Comparison of ENCODE assay signal across 24 cellular contexts in genomic region chr18:26376106-26376505, GRCh38.
DNase-seq lines count a peak whose midpoint lies in the region; ATAC-seq, FAIRE-seq and TF ChIP-seq lines count a peak whose summit lies in the region.
"Had no signal": no experiment of that assay in that cellular context is flagged by ENCODE, and none has a peak within 500 bp of the region (broad histone marks: within the 10 kb centered on the region; RNA-seq: fewer than 3 reads in every experiment).

No MANE protein-coding gene starts in this region.

- no peaks in the 10 kb centered on the region for H4K20me1 ChIP-seq in HepG2 (ENCODE audit: insufficient read depth, low read length)
- no peaks in the 10 kb centered on the region for H4K20me1 ChIP-seq in K562 (replicated peaks; ENCODE audit: control insufficient read depth, insufficient read depth, low read length)
- H4K20me1 ChIP-seq: BLaER1 had no signal

- H3K27ac ChIP-seq in HepG2 (ENCODE audit: extremely low read length, insufficient read depth, low read length) = no peak overlapping the region
- no peak overlapping the region for H3K27ac ChIP-seq in right lobe of liver
- H3K27ac ChIP-seq in K562 (ENCODE audit: extremely low read depth, low read depth, low read length) = no peak overlapping the region
- H3K27ac ChIP-seq: 22Rv1, BLaER1 had no signal

- no peak for DNase-seq in HepG2 (ENCODE audit: low spot score)
- no peak for DNase-seq in right lobe of liver
- DNase-seq in K562 (ENCODE audit: extremely low read depth in 1 of 4, low spot score in 3 of 4) = no peak
- no peak for DNase-seq in cerebellar cortex (ENCODE audit: low spot score)
- no peak for DNase-seq in activated CD4-positive, alpha-beta T cell treated with anti-CD3 and anti-CD28 coated beads, Interleukin-2, amount 50 U/mL, for 4 hours
- DNase-seq: ACHN; BE2C; C1 segment of cervical spinal cord; CD4-positive, alpha-beta memory T cell; CD4-positive, CD25-positive, alpha-beta regulatory T cell; CD8-positive, alpha-beta memory T cell; COR-L47; DMS 273 treated with DMSO at 0.1 percent for 48 hours; DMS153; DMS53; DMS79; DND-41; EL; GDM1 had no signal

- no peak for ATAC-seq in HepG2
- no peak for ATAC-seq in right lobe of liver
- no peak for ATAC-seq in K562
- ATAC-seq: GM12878 had no signal

- no peak overlapping the region for H3K9ac ChIP-seq in HepG2 (ENCODE audit: insufficient read depth, low read depth, low read length)
- H3K9ac ChIP-seq in K562 (ENCODE audit: insufficient read depth in 1 of 2, low read depth in 2 of 2, low read length in 2 of 2) = no peak overlapping the region
- H3K9ac ChIP-seq: BLaER1 had no signal

- POLR2A ChIA-PET in HepG2 (lab: Yijun Ruan, JAX) = no interaction called here
- POLR2A ChIA-PET in K562 (lab: Yijun Ruan, JAX) = no interaction called here

- no peak overlapping the region for H3K4me2 ChIP-seq in HepG2 (ENCODE audit: low read depth, low read length)
- no peak overlapping the region for H3K4me2 ChIP-seq in K562 (ENCODE audit: insufficient read depth, low read length)
- H3K4me2 ChIP-seq: BLaER1 had no signal

- TF ChIP-seq CTCF in HepG2 (CRISPR knock-in tag; IDR thresholded peaks at IDR 0.05) (no peak), right lobe of liver (IDR thresholded peaks at IDR 0.05) (no peak), K562 (IDR thresholded peaks at IDR 0.05 in 2 of 3, conservative IDR thresholded peaks at IDR 0.05 in 1 of 3; ENCODE audit: insufficient read depth in 2 of 3, low read depth in 1 of 3, low read length in 3 of 3) (no peak)

- H3K4me3 ChIP-seq in HepG2 (replicated peaks in 1 of 3; ENCODE audit: insufficient read depth in 1 of 3, low read depth in 2 of 3, low read length in 3 of 3) (no peak overlapping the region), right lobe of liver (no peak overlapping the region), K562 (no peak overlapping the region)
- H3K4me3 ChIP-seq: BLaER1, GM12878 had no signal

- H3K36me3 ChIP-seq in HepG2 (replicated peaks in 1 of 2; ENCODE audit: control insufficient read depth in 1 of 2, insufficient read depth in 2 of 2, low read length in 2 of 2) (no peaks in the 10 kb centered on the region), right lobe of liver (no peaks in the 10 kb centered on the region), K562 (ENCODE audit: control insufficient read depth, insufficient read depth, low read length) (no peaks in the 10 kb centered on the region)
- H3K36me3 ChIP-seq: BE2C, BLaER1 had no signal

- H3K9me3 ChIP-seq in HepG2 (ENCODE audit: low read length) (no peaks in the 10 kb centered on the region), right lobe of liver (no peaks in the 10 kb centered on the region), K562 (replicated peaks; ENCODE audit: control insufficient read depth, insufficient read depth, low read depth, low read length) (no peaks in the 10 kb centered on the region)
- H3K9me3 ChIP-seq: BE2C, BLaER1 had no signal

- in situ Hi-C loops in HepG2 (cut with HindIII; ENCODE audit: extremely low pct_ligation_motif_present, low pct_unique_long_range_greater_than_20kb) (no loop called here), K562 (cut with MboI) (no loop called here)

- BruUV-seq in HepG2 (replicated peaks; lab: Mats Ljungman, UMichigan) (no TSS peak), K562 (replicated peaks; lab: Mats Ljungman, UMichigan) (no TSS peak)

- FAIRE-seq in HepG2 (lab: Jason Lieb, UNC) (no peak), K562 (lab: Jason Lieb, UNC) (no peak)
- FAIRE-seq: GM12878, GM12892, GM18507 had no signal

- H3K4me1 ChIP-seq in HepG2 (ENCODE audit: insufficient read depth, low read length) (no peaks in the 10 kb centered on the region), right lobe of liver (no peaks in the 10 kb centered on the region), K562 (replicated peaks in 1 of 2; ENCODE audit: control insufficient read depth in 2 of 2, insufficient read depth in 2 of 2, low read length in 2 of 2) (no peaks in the 10 kb centered on the region)
- H3K4me1 ChIP-seq: BE2C, BLaER1 had no signal

- no peaks in the 10 kb centered on the region for H3K9me1 ChIP-seq in K562 (ENCODE audit: control insufficient read depth, insufficient read depth, low read length)

- H3K27me3 ChIP-seq in HepG2 (ENCODE audit: control insufficient read depth in 1 of 2, insufficient read depth in 2 of 2, low read length in 2 of 2) (no peaks in the 10 kb centered on the region), right lobe of liver (no peaks in the 10 kb centered on the region), K562 (ENCODE audit: control insufficient read depth in 2 of 2, insufficient read depth in 2 of 2, low read length in 2 of 2) (no peaks in the 10 kb centered on the region)
- H3K27me3 ChIP-seq: BE2C, BLaER1 had no signal

- 55% methylated on average over 1 of the region's 1 CpG for WGBS in HepG2 (ENCODE audit: low lambda C conversion rate)
- WGBS in right lobe of liver (ENCODE audit: insufficient coverage, low coverage, low lambda C conversion rate, missing lambda C conversion rate) = 75% methylated on average over 1 of the region's 1 CpG
- WGBS in K562 (ENCODE audit: insufficient coverage, low coverage, missing lambda C conversion rate) = 75% methylated on average over 1 of the region's 1 CpG

- CTCF ChIA-PET in HepG2 (lab: Yijun Ruan, JAX; ENCODE audit: low intra/inter-chr PET ratio, low total read pairs) = no interaction called here
- CTCF ChIA-PET in K562 (lab: Yijun Ruan, JAX; ENCODE audit: low intra/inter-chr PET ratio) = no interaction called here

- TF ChIP-seq POLR2A in HepG2 (IDR thresholded peaks at IDR 0.05; ENCODE audit: insufficient read depth in 1 of 2, low read depth in 2 of 2, low read length in 2 of 2) (no peak), right lobe of liver (IDR thresholded peaks at IDR 0.05) (no peak), K562 (conservative IDR thresholded peaks at IDR 0.05) (no peak)

- intact Hi-C loops in HepG2 (cut with micrococcal nuclease; ENCODE audit: unreplicated experiment) (no loop called here), right lobe of liver (cut with DNase I) (no loop called here), K562 (cut with micrococcal nuclease) (no loop called here)

- no peak for TF ChIP-seq RAD21 in HepG2 (CRISPR knock-in tag; IDR thresholded peaks at IDR 0.05)
- no peak for TF ChIP-seq RAD21 in K562 (CRISPR knock-in tag; conservative IDR thresholded peaks at IDR 0.05 in 1 of 2, IDR thresholded peaks at IDR 0.05 in 1 of 2)

- H2AFZ ChIP-seq in HepG2 (ENCODE audit: low read length) (no peak overlapping the region), K562 (ENCODE audit: low read depth, low read length) (no peak overlapping the region)

- H3K79me2 ChIP-seq in HepG2 (ENCODE audit: insufficient read depth, low read length) (no peaks in the 10 kb centered on the region), K562 (ENCODE audit: control insufficient read depth, insufficient read depth, low read length) (no peaks in the 10 kb centered on the region)

- TF ChIP-seq EP300 in HepG2 (IDR thresholded peaks at IDR 0.05; ENCODE audit: low read depth in 2 of 2, low read length in 2 of 2) (no peak), HepG2 (CRISPR knock-in tag; IDR thresholded peaks at IDR 0.05; ENCODE audit: borderline replicate concordance) (no peak), K562 (IDR thresholded peaks at IDR 0.05; ENCODE audit: low read length) (no peak)

TF ChIP-seq in HepG2, 621 proteins besides CTCF, POLR2A, EP300 and RAD21:
- TF ChIP-seq MAFK (conservative IDR thresholded peaks at IDR 0.05 in 1 of 2, IDR thresholded peaks at IDR 0.05 in 1 of 2; ENCODE audit: low read length in 2 of 2) (peak; percentile 89 to 98), IRF1 (CRISPR knock-in tag; IDR thresholded peaks at IDR 0.05; ENCODE audit: low read depth) (no peak), ZNF205 (CRISPR knock-in tag; IDR thresholded peaks at IDR 0.05) (no peak), ISL2 (CRISPR knock-in tag; IDR thresholded peaks at IDR 0.05) (no peak), MAFF (IDR thresholded peaks at IDR 0.05; ENCODE audit: low read depth, low read length) (peak; percentile 94)

TF ChIP-seq in K562, 482 proteins besides CTCF, POLR2A, EP300 and RAD21 (continues in another document):
- TF ChIP-seq NCOA6 (IDR thresholded peaks at IDR 0.05) (no peak), MEF2D (tag; conservative IDR thresholded peaks at IDR 0.05; ENCODE audit: low read depth) (no peak), MAFG (tag; conservative IDR thresholded peaks at IDR 0.05) (peak; percentile 90), ID3 (CRISPR knock-in tag; IDR thresholded peaks at IDR 0.05) (no peak), ID3 (tag; IDR thresholded peaks at IDR 0.05) (no peak), NCOA1 (IDR thresholded peaks at IDR 0.05; ENCODE audit: low read depth) (no peak), CREM (IDR thresholded peaks at IDR 0.05; ENCODE audit: low read depth) (no peak), C11orf30 (IDR thresholded peaks at IDR 0.05; ENCODE audit: low read depth) (peak; percentile 89), IRF9 (tag; IDR thresholded peaks at IDR 0.05) (no peak), CBX3 (IDR thresholded peaks at IDR 0.05; ENCODE audit: borderline replicate concordance in 1 of 2, low read length in 2 of 2) (no peak), POLR2AphosphoS2 (IDR thresholded peaks at IDR 0.05; ENCODE audit: low read length) (no peak), MAFK (IDR thresholded peaks at IDR 0.05; ENCODE audit: low read length) (peak; percentile 97), ATF2 (CRISPR knock-in tag; IDR thresholded peaks at IDR 0.05) (no peak)

Comparison
In these comparisons a context has a peak if more than half of its experiments do, and no peak if none do; other contexts are left out.
1. Of the 241 proteins assayed by ChIP-seq in both HepG2 and K562: peak only in HepG2: none; only in K562: MAFG; in both: MAFF and MAFK; in neither: 238.